In the genomic region with DNA sequence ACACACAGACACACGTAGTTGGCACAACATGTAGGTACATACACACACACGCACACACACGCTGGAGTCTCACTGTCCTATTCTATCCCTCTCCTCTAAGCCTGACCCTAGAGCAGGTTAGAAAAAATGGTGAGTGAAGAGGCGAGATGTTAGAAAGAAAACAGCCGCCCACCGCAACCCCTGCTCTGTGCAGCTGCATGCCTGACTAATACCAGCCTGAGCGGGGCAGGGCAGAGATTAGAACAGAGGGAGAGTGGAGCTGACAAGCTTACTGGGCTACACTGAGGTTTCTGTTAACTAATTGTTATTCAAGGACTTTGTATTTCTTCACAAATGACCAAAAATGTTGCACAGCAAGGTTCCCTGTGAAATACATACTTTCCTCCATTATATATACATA, we compare ENCODE assay signal across 16 cellular contexts. TPM values are rescaled to one million over a fixed set of nuclear protein-coding genes. Genes with fewer than 3 reads are reported as not detected.
DNase-seq lines count a peak whose midpoint lies in the region; ATAC-seq, FAIRE-seq and TF ChIP-seq lines count a peak whose summit lies in the region.
"Had no signal": no experiment of that assay in that cellular context is flagged by ENCODE, and none has a peak within 500 bp of the region (broad histone marks: within the 10 kb centered on the region; RNA-seq: fewer than 3 reads in every experiment).

No MANE protein-coding gene starts in this region.

- no peaks in the 10 kb centered on the region for H3K27me3 Mint-ChIP-seq in stimulated activated naive B cell treated with anti-CD40 and anti-IgM and Interleukin-4, amounts not matched to agents 10 μg/mL and 1 μg/mL and 100 μg/mL, for 72 hours
- H3K27me3 Mint-ChIP-seq: CD4-positive, alpha-beta memory T cell had no signal

- H3K9me3 Mint-ChIP-seq in stimulated activated naive B cell treated with anti-CD40 and anti-IgM and Interleukin-4, amounts not matched to agents 10 μg/mL and 1 μg/mL and 100 μg/mL, for 72 hours = no peaks in the 10 kb centered on the region
- H3K9me3 Mint-ChIP-seq: CD4-positive, alpha-beta memory T cell; HFFc6 had no signal

- H3K36me3 Mint-ChIP-seq in stimulated activated naive B cell treated with anti-CD40 and anti-IgM and Interleukin-4, amounts not matched to agents 10 μg/mL and 1 μg/mL and 100 μg/mL, for 72 hours = peaks cover 40 to 59% of the 10 kb centered on the region in 2 donors

- DNase-seq in GM12891 (ENCODE audit: insufficient read length, low spot score) (no peak), HTR-8/SVneo (ENCODE audit: insufficient read length, low spot score) (no peak), head of caudate nucleus (peak in 27 of 42 donors; percentile 43 to 85 (median 61)), DMS53 (lab: John Stamatoyannopoulos, UW) (no peak), globus pallidus (ENCODE audit: low spot score) (no peak)
- no peak for DNase-seq in stimulated activated naive B cell treated with anti-CD40 and anti-IgM and Interleukin-4, amounts not matched to agents 10 μg/mL and 1 μg/mL and 100 μg/mL, for 72 hours
- DNase-seq: BE2C; CD4-positive, alpha-beta memory T cell; DMS79 treated with DMSO at 0.1 percent for 48 hours; EL; HCEC 1CT; HFFc6; IMR-90 had no signal

- intact Hi-C loops in head of caudate nucleus (cut with DNase I) = no loop called here

- H3K4me3 Mint-ChIP-seq in stimulated activated naive B cell treated with anti-CD40 and anti-IgM and Interleukin-4, amounts not matched to agents 10 μg/mL and 1 μg/mL and 100 μg/mL, for 72 hours = no peak overlapping the region
- H3K4me3 Mint-ChIP-seq: CD4-positive, alpha-beta memory T cell; HFFc6 had no signal

- no peaks in the 10 kb centered on the region for H3K4me1 Mint-ChIP-seq in stimulated activated naive B cell treated with anti-CD40 and anti-IgM and Interleukin-4, amounts not matched to agents 10 μg/mL and 1 μg/mL and 100 μg/mL, for 72 hours
- H3K4me1 Mint-ChIP-seq: CD4-positive, alpha-beta memory T cell had no signal

- peak; percentile 26 for FAIRE-seq in GM12891 (lab: Jason Lieb, UNC)
- FAIRE-seq in HTR-8/SVneo (lab: Jason Lieb, UNC) = peak; percentile 4
- FAIRE-seq: A549, G401.6, H1 had no signal

- peak overlapping the region; percentile 51 for H3K27ac Mint-ChIP-seq in stimulated activated naive B cell treated with anti-CD40 and anti-IgM and Interleukin-4, amounts not matched to agents 10 μg/mL and 1 μg/mL and 100 μg/mL, for 72 hours
- H3K27ac Mint-ChIP-seq: CD4-positive, alpha-beta memory T cell; HFFc6 had no signal

- ATAC-seq in stimulated activated naive B cell treated with anti-CD40 and anti-IgM and Interleukin-4, amounts not matched to agents 10 μg/mL and 1 μg/mL and 100 μg/mL, for 72 hours (replicated peaks) = no peak
- ATAC-seq: A549 had no signal

- TF ChIP-seq POLR2A in GM12891 (IDR thresholded peaks at IDR 0.05; ENCODE audit: low read depth, low read length) = no peak

TF ChIP-seq in GM12891, 5 proteins besides CTCF, POLR2A, EP300 and RAD21:
- TF ChIP-seq POU2F2 (IDR thresholded peaks at IDR 0.05; ENCODE audit: low read depth, low read length) (no peak), POLR2AphosphoS5 (IDR thresholded peaks at IDR 0.05; ENCODE audit: low read depth, low read length) (no peak), PAX5 (IDR thresholded peaks at IDR 0.05; ENCODE audit: insufficient read depth, low read length, severe bottlenecking) (no peak), SPI1 (IDR thresholded peaks at IDR 0.05; ENCODE audit: low read depth, low read length) (no peak), TAF1 (IDR thresholded peaks at IDR 0.05; ENCODE audit: low read depth, low read length) (no peak)
TF ChIP-seq in GM12891: peak in this region for 0.

RNA-seq across cellular contexts. Expression of a gene that starts 59.8 kb away (rescaled TPM):
- 30.4 TPM for polyA plus RNA-seq in GM12891 (2012; ENCODE audit: low read depth, missing spikeins)

Comparison
In these comparisons a context has a peak if more than half of its experiments do, and no peak if none do; other contexts are left out.
1. DNase-seq: peak in head of caudate nucleus (27 of 42); none in GM12891 (single experiment), HTR-8/SVneo (single experiment), stimulated activated naive B cell treated with anti-CD40 and anti-IgM and Interleukin-4, amounts not matched to agents 10 μg/mL and 1 μg/mL and 100 μg/mL, for 72 hours (single experiment), DMS53 (single experiment) and globus pallidus (single experiment).